8 cellular contexts compared by ENCODE assay signal in genomic region chr11:67126243-67126642, GRCh38. TPM values are rescaled to one million over a fixed set of nuclear protein-coding genes. Genes with fewer than 3 reads are reported as not detected.
DNase-seq lines count a peak whose midpoint lies in the region; ATAC-seq and TF ChIP-seq lines count a peak whose summit lies in the region.
"Not testable (repeated sequence)": the region's sequence is repeated elsewhere in the genome, so short reads cannot be mapped to it uniquely, and the experiment has no call there.

No MANE protein-coding gene starts in this region.

- peak overlapping the region; percentile 46 for H3K4me2 ChIP-seq in Loucy (ENCODE audit: low read depth, low read length, poor library complexity, severe bottlenecking)

- H3K9me3 Mint-ChIP-seq in chondrocyte (ENCODE audit: low read depth) = not testable (repeated sequence)

- not testable (repeated sequence) for H2AFZ ChIP-seq in Loucy (ENCODE audit: low read length)

- H4K20me1 ChIP-seq in Loucy (ENCODE audit: insufficient read depth, low read length, poor library complexity, severe bottlenecking) = peaks cover 64% of the 10 kb centered on the region

- not testable (repeated sequence) for H3K36me3 Mint-ChIP-seq in chondrocyte (ENCODE audit: low read depth)

- not testable (repeated sequence) for H3K27ac ChIP-seq in right atrium auricular region, right lobe of liver, stomach
- H3K27ac ChIP-seq in neutrophil = peak overlapping the region; percentile 29

- peaks cover 27% of the 10 kb centered on the region for H3K4me1 ChIP-seq in Loucy (ENCODE audit: insufficient read depth, low read length, poor library complexity, severe bottlenecking)
- peaks cover 0 to 24% of the 10 kb centered on the region in 2 donors for H3K4me1 ChIP-seq in right atrium auricular region
- peaks cover 0 to 32% (median 2%) of the 10 kb centered on the region in 4 donors for H3K4me1 ChIP-seq in right lobe of liver
- H3K4me1 ChIP-seq in neutrophil (ENCODE audit: control insufficient read depth in 1 of 2, insufficient read depth in 1 of 2, low read depth in 1 of 2, low read length in 1 of 2) = peaks cover 25 to 28% of the 10 kb centered on the region in 2 experiments
- H3K4me1 ChIP-seq in stomach = peaks cover 23 to 85% (median 58%) of the 10 kb centered on the region in 4 donors

- H3F3A ChIP-seq in Loucy (ENCODE audit: low read depth) = not testable (repeated sequence)

- not testable (repeated sequence) for H3K9me3 ChIP-seq in Loucy (ENCODE audit: insufficient read depth, low read depth, low read length); right atrium auricular region; right lobe of liver; neutrophil; stomach

- not testable (repeated sequence) for H3K27me3 Mint-ChIP-seq in chondrocyte (ENCODE audit: low read depth)

- TF ChIP-seq POLR2A in right lobe of liver (IDR thresholded peaks at IDR 0.05); stomach (IDR thresholded peaks at IDR 0.05): not testable (repeated sequence)

- peak; percentile 35 for DNase-seq in activated CD8-positive, alpha-beta memory T cell treated with anti-CD3 and anti-CD28 coated beads, Interleukin-2, amount 50 U/mL, for 48 hours
- DNase-seq in chondrocyte (ENCODE audit: low spot score) (peak; percentile 20), right atrium auricular region (ENCODE audit: low spot score) (peak; percentile 46), right lobe of liver (peak in 2 of 3 donors; percentile 10 to 31), posterior vena cava (ENCODE audit: low spot score) (peak; percentile 60), stomach (peak; percentile 11)

- H3K4me1 Mint-ChIP-seq in chondrocyte (ENCODE audit: low read depth) = peaks cover 30% of the 10 kb centered on the region

- H3K9me2 ChIP-seq in Loucy (replicated peaks; ENCODE audit: low read depth, low read length) = not testable (repeated sequence)

- 95% methylated on average over 8 of the region's 8 CpGs for whole genome bisulfite sequencing in right lobe of liver (ENCODE audit: insufficient coverage, low coverage, low lambda C conversion rate, missing lambda C conversion rate)
- 91 to 97% (median 94%) methylated on average over 8 of the region's 8 CpGs for WGBS in stomach, 5 donors

- not testable (repeated sequence) for H3K4me3 ChIP-seq in Loucy (ENCODE audit: low read length, poor library complexity, severe bottlenecking); right atrium auricular region; right lobe of liver; neutrophil (ENCODE audit: low read depth in 1 of 2, low read length in 1 of 2); stomach

- ATAC-seq in right lobe of liver = not testable (repeated sequence)

- not testable (repeated sequence) for H3K27ac Mint-ChIP-seq in chondrocyte (ENCODE audit: unreplicated experiment)

- H3K36me3 ChIP-seq in Loucy (ENCODE audit: insufficient read depth, low read length) = peaks cover 23% of the 10 kb centered on the region; the same call in 1 of the 2 replicates
- peaks cover 16% of the 10 kb centered on the region for H3K36me3 ChIP-seq in right atrium auricular region
- peaks cover 0 to 15% (median 7%) of the 10 kb centered on the region in 4 donors for H3K36me3 ChIP-seq in right lobe of liver
- H3K36me3 ChIP-seq in neutrophil = peaks cover 50% of the 10 kb centered on the region
- H3K36me3 ChIP-seq in stomach = peaks cover 6 to 77% (median 59%) of the 10 kb centered on the region in 4 donors

- not testable (repeated sequence) for H3K9ac ChIP-seq in Loucy (ENCODE audit: low read depth, low read length, poor library complexity, severe bottlenecking)

- TF ChIP-seq EP300 in stomach (IDR thresholded peaks at IDR 0.05) = not testable (repeated sequence)

- intact Hi-C loops in right lobe of liver (cut with DNase I) (loop anchor here in 1 of 2 donors (10.0 kb wide), 1 partner anchor 49 kb away; no protein-coding TSS in a partner anchor), posterior vena cava (cut with DNase I) (loop anchor here in 1 of 2 donors (5.0 kb wide), 1 partner anchor 1169 kb away; no protein-coding TSS in a partner anchor)
- intact Hi-C loops in stomach (cut with DNase I; ENCODE audit: low total_unique reads) = not testable (repeated sequence)

- not testable (repeated sequence) for H3K4me3 Mint-ChIP-seq in chondrocyte (ENCODE audit: unreplicated experiment)

- peaks cover 99% of the 10 kb centered on the region for H3K79me2 ChIP-seq in Loucy (ENCODE audit: insufficient read depth, low read length)

- not testable (repeated sequence) for H3K27me3 ChIP-seq in Loucy (ENCODE audit: insufficient read depth, low read length, poor library complexity, severe bottlenecking); right atrium auricular region; right lobe of liver; neutrophil; stomach

- TF ChIP-seq CTCF in Loucy (conservative IDR thresholded peaks at IDR 0.05; ENCODE audit: low read length); chondrocyte (IDR thresholded peaks at IDR 0.05); right atrium auricular region (IDR thresholded peaks at IDR 0.05); right lobe of liver (IDR thresholded peaks at IDR 0.05); neutrophil (IDR thresholded peaks at IDR 0.05); stomach (IDR thresholded peaks at IDR 0.05): not testable (repeated sequence)

RNA-seq across cellular contexts. Expression of gene KDM2A, which starts 7.2 kb away (rescaled TPM):
- total RNA-seq in chondrocyte (53.5 to 58.1 TPM (median 54.3 TPM) in 3 replicates), right atrium auricular region (10 to 100 TPM; 27.7 to 37.3 TPM), right lobe of liver (10 to 100 TPM; 23.8 to 37.1 (median 33.4) TPM), posterior vena cava (10 to 100 TPM; 55.3 to 58.3 TPM), stomach (100 to 1,000 TPM in 3 of 5 donors, 10 to 100 TPM in 2; 50.7 to 125 (median 110) TPM)
- 10 to 100 TPM; 15.4 to 24.9 (median 20.0) TPM for polyA plus RNA-seq in stomach
